Comparison of ENCODE assay signal across 9 cellular contexts in the genomic region with DNA sequence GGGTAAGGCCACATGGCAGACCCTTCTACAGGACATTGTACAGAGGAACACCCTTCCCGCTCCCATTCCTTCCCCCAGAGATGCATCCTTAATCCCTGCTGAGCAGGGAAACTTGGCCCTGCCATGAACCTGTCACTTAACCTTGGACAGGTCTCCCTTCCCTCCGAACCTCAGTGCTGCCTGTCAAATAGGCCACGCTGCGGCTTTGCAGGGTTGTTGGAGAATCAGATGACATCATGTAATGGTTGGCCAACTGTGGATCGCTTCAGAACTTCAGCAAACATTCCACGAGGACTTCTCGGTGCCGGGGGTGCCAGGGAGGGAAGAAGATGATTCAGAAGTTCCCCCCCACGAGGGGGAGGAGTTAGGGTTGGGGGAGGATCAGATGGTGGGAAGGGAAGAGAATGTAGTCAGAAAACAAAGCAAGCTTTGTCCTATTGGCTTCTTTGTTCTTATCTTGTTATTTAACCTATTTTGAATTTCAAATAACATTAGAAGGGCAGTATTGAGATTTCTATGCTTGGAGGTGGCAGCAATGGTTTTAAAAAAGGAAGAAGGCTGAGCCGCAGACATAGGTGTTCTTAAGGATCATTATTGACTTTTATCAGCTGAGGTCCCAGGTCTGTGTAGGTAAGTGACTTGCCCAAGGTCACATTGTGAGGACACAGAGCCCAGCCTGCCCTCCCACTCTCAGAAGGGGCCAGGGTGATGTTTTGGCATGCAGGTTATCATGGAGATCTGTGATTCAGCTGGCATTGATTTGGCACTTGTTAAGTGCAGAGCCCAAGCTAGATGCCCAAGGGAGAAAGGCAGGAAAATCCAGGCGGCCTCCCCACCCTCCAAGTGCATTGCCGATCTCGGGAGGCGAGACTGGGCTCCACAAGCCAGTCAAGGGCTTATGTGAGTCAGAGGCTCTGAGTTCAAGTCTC. TPM values are rescaled to one million over a fixed set of nuclear protein-coding genes. Genes with fewer than 3 reads are reported as not detected.
DNase-seq lines count a peak whose midpoint lies in the region; ATAC-seq and TF ChIP-seq lines count a peak whose summit lies in the region.
"Had no signal": no experiment of that assay in that cellular context is flagged by ENCODE, and none has a peak within 500 bp of the region (broad histone marks: within the 10 kb centered on the region; RNA-seq: fewer than 3 reads in every experiment).

No MANE protein-coding gene starts in this region.

- no peaks in the 10 kb centered on the region for H3K36me3 Mint-ChIP-seq in activated CD4-positive, alpha-beta T cell treated with anti-CD3 and anti-CD28 coated beads, Interleukin-2, amount 10 ng/mL, durations not matched to agents 7 days and 5 days (ENCODE audit: low read depth)

- ATAC-seq in heart right ventricle (peak in 4 of 8 donors; percentile 3 to 30 (median 20)), GM19397 (IDR thresholded peaks at IDR 0.05; ENCODE audit: unreplicated experiment) (no peak)
- ATAC-seq in stimulated activated naive CD8-positive, alpha-beta T cell treated with anti-CD3 and anti-CD28 coated beads, Interleukin-15, Interleukin-2, amounts not matched to agents 100 U/mL and 50 U/mL, for 24 hours: no peak

- CTCF ChIA-PET in activated CD4-positive, alpha-beta T cell treated with anti-CD3 and anti-CD28 coated beads, Interleukin-2, amount 10 ng/mL, durations not matched to agents 7 days and 5 days (lab: Charles Lee): interaction anchor here (0.7 to 15.9 kb wide), 6 partner anchors 7 to 535 kb away, joined by 3 to 397 read pairs (median 10); partner anchors contain the start of gene GGA1

- peak overlapping the region; percentile 94 for H3K4me3 ChIP-seq in WI38 (ENCODE audit: low read depth, low read length)
- peak overlapping the region in 8 of 10 donors; percentile 3 to 92 (median 74) for H3K4me3 ChIP-seq in heart right ventricle

- H3K4me3 Mint-ChIP-seq in activated CD4-positive, alpha-beta T cell treated with anti-CD3 and anti-CD28 coated beads, Interleukin-2, amount 10 ng/mL, durations not matched to agents 7 days and 5 days: no peak overlapping the region

- peak; percentile 52 for DNase-seq in ELF-1 (ENCODE audit: low read depth, low spot score)
- peak; percentile 42 to 71 for DNase-seq in heart right ventricle
- peak; percentile 96 for DNase-seq in renal cortical epithelial cell (ENCODE audit: low read depth)
- DNase-seq in activated CD4-positive, alpha-beta T cell treated with anti-CD3 and anti-CD28 coated beads, Interleukin-2, amount 10 ng/mL, durations not matched to agents 7 days and 5 days: no peak
- no peak for DNase-seq in stimulated activated naive CD8-positive, alpha-beta T cell treated with anti-CD3 and anti-CD28 coated beads, Interleukin-15, Interleukin-2, amounts not matched to agents 100 U/mL and 50 U/mL, for 24 hours
- no peak for DNase-seq in COR-L47 (lab: John Stamatoyannopoulos, UW)
- DNase-seq: effector CD8-positive, alpha-beta T cell had no signal

- peaks cover 0 to 42% (median 9%) of the 10 kb centered on the region in 9 donors for H3K36me3 ChIP-seq in heart right ventricle

- peaks cover 26 to 90% (median 79%) of the 10 kb centered on the region in 9 donors for H3K4me1 ChIP-seq in heart right ventricle

- intact Hi-C loops in heart right ventricle (cut with DNase I): loop anchor here in 6 of 10 donors (1.0 to 10.0 kb wide), 4 partner anchors 17 to 249 kb away; no protein-coding TSS in a partner anchor

- peaks cover 52% of the 10 kb centered on the region for H3K27me3 Mint-ChIP-seq in activated CD4-positive, alpha-beta T cell treated with anti-CD3 and anti-CD28 coated beads, Interleukin-2, amount 10 ng/mL, durations not matched to agents 7 days and 5 days

- H3K27ac ChIP-seq in heart right ventricle: peak overlapping the region; percentile 27 to 100 (median 96)

- WGBS in heart right ventricle, 2 donors: 38 to 43% methylated on average over 14 of the region's 14 CpGs

- no peak for TF ChIP-seq CTCF in WI38 (IDR thresholded peaks at IDR 0.05; ENCODE audit: low read depth, low read length)
- TF ChIP-seq CTCF in heart right ventricle (IDR thresholded peaks at IDR 0.05): no peak

- no peak overlapping the region for H3K27ac Mint-ChIP-seq in activated CD4-positive, alpha-beta T cell treated with anti-CD3 and anti-CD28 coated beads, Interleukin-2, amount 10 ng/mL, durations not matched to agents 7 days and 5 days

- peaks cover 30% of the 10 kb centered on the region for H3K4me1 Mint-ChIP-seq in activated CD4-positive, alpha-beta T cell treated with anti-CD3 and anti-CD28 coated beads, Interleukin-2, amount 10 ng/mL, durations not matched to agents 7 days and 5 days

- no peaks in the 10 kb centered on the region for H3K9me3 Mint-ChIP-seq in activated CD4-positive, alpha-beta T cell treated with anti-CD3 and anti-CD28 coated beads, Interleukin-2, amount 10 ng/mL, durations not matched to agents 7 days and 5 days

- H3K9me3 ChIP-seq in heart right ventricle: no peaks in the 10 kb centered on the region

- POLR2A ChIA-PET in activated CD4-positive, alpha-beta T cell treated with anti-CD3 and anti-CD28 coated beads, Interleukin-2, amount 10 ng/mL, durations not matched to agents 7 days and 5 days (lab: Charles Lee): no interaction called here

- peaks cover 0 to 38% (median 4%) of the 10 kb centered on the region in 7 donors for H3K27me3 ChIP-seq in heart right ventricle

RNA-seq across cellular contexts. Expression of gene CDC42EP1, which starts 3.1 kb away (rescaled TPM):
- 10 to 100 TPM; 10.6 to 48.3 (median 16.2) TPM for total RNA-seq in heart right ventricle
- polyA plus RNA-seq in heart right ventricle: 10 to 100 TPM; 12.6 to 19.7 TPM
- total RNA-seq in renal cortical epithelial cell: 20.8 and 42.7 TPM in 2 replicates
- total RNA-seq in activated CD4-positive, alpha-beta T cell treated with anti-CD3 and anti-CD28 coated beads, Interleukin-2, amount 10 ng/mL, durations not matched to agents 7 days and 5 days: under 1 TPM in 1 of 2 experiments, not detected in 1; 0.30 TPM

RNA-seq across cellular contexts. Expression of gene LGALS2, which starts 16.5 kb away (rescaled TPM):
- total RNA-seq in heart right ventricle (1 to 10 TPM in 1 of 10 donors, under 1 TPM in 2, not detected in 7; 0.53 to 6.5 (median 0.61) TPM), renal cortical epithelial cell (not detected in 2 replicates)
- not detected for polyA plus RNA-seq in heart right ventricle
- total RNA-seq in activated CD4-positive, alpha-beta T cell treated with anti-CD3 and anti-CD28 coated beads, Interleukin-2, amount 10 ng/mL, durations not matched to agents 7 days and 5 days: not detected

RNA-seq across cellular contexts. Expression of gene CARD10, which starts 44.2 kb away (rescaled TPM):
- total RNA-seq in heart right ventricle (10 to 100 TPM in 3 of 10 donors, 1 to 10 TPM in 7; 7.4 to 12.9 (median 8.5) TPM), renal cortical epithelial cell (39.9 and 46.0 TPM in 2 replicates)
- 10 to 100 TPM; 14.0 to 14.8 TPM for polyA plus RNA-seq in heart right ventricle
- total RNA-seq in activated CD4-positive, alpha-beta T cell treated with anti-CD3 and anti-CD28 coated beads, Interleukin-2, amount 10 ng/mL, durations not matched to agents 7 days and 5 days: not detected

RNA-seq across cellular contexts. Expression of gene GGA1, which starts 45.2 kb away (rescaled TPM):
- total RNA-seq in heart right ventricle (10 to 100 TPM; 22.9 to 32.6 (median 25.4) TPM), renal cortical epithelial cell (45.5 and 57.9 TPM in 2 replicates)
- polyA plus RNA-seq in heart right ventricle: 10 to 100 TPM; 31.0 to 39.7 TPM
- 10 to 100 TPM; 58.5 to 62.8 TPM for total RNA-seq in activated CD4-positive, alpha-beta T cell treated with anti-CD3 and anti-CD28 coated beads, Interleukin-2, amount 10 ng/mL, durations not matched to agents 7 days and 5 days

Comparison
In these comparisons a context has a peak if more than half of its experiments do, and no peak if none do; other contexts are left out.
1. DNase-seq: peak in ELF-1 (single experiment), heart right ventricle (2 of 2) and renal cortical epithelial cell (single experiment); none in activated CD4-positive, alpha-beta T cell treated with anti-CD3 and anti-CD28 coated beads, Interleukin-2, amount 10 ng/mL, durations not matched to agents 7 days and 5 days (single experiment), stimulated activated naive CD8-positive, alpha-beta T cell treated with anti-CD3 and anti-CD28 coated beads, Interleukin-15, Interleukin-2, amounts not matched to agents 100 U/mL and 50 U/mL, for 24 hours (single experiment) and COR-L47 (single experiment).
2. RNA of gene CDC42EP1, which starts 3.1 kb away (total RNA-seq): 20.8 to 42.7 TPM in renal cortical epithelial cell and 10.6 to 48.3 TPM in heart right ventricle; 0.30 TPM in activated CD4-positive, alpha-beta T cell treated with anti-CD3 and anti-CD28 coated beads, Interleukin-2, amount 10 ng/mL, durations not matched to agents 7 days and 5 days; every median in the first group is over 4 times any median in the second.
3. RNA of gene CARD10, which starts 44.2 kb away (total RNA-seq): 39.9 to 46.0 TPM in renal cortical epithelial cell and 7.4 to 12.9 TPM in heart right ventricle; not detected in activated CD4-positive, alpha-beta T cell treated with anti-CD3 and anti-CD28 coated beads, Interleukin-2, amount 10 ng/mL, durations not matched to agents 7 days and 5 days; every median in the first group is over 4 times any median in the second.